2 cellular contexts compared by ENCODE assay signal in the genomic region with DNA sequence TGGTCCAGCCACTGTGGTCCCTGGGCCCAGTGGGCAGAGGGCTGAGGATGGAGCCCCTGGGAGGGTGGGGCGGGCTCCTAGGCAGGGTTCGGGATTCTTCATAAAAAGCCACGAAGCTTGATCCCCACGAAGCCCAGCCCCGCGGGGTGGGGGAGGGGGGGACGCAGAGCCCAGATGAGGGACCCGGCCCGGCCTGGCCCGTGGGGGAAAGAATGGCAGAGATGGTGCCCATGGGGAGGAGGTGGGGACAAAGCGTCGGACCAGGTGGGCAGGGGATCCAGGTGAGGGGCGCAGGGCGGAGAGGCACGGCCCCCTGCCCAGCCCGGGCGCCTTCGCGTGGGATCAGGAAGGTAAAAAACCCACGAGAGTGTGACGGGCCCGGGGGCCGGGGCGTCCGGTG.
TF ChIP-seq lines count a peak whose summit lies in the region.

No MANE protein-coding gene starts in this region.

TF ChIP-seq in liver, 16 proteins besides CTCF, POLR2A, EP300 and RAD21:
- TF ChIP-seq YY1 (IDR thresholded peaks at IDR 0.05) (no peak), NR2F2 (IDR thresholded peaks at IDR 0.05) (no peak), HNF4G (IDR thresholded peaks at IDR 0.05) (no peak), RXRA (IDR thresholded peaks at IDR 0.05) (no peak), FOXA1 (IDR thresholded peaks at IDR 0.05) (no peak), FOXA2 (IDR thresholded peaks at IDR 0.05) (no peak), HNF4A (conservative IDR thresholded peaks at IDR 0.05) (no peak)
TF ChIP-seq in liver: peak in this region for 0.

TF ChIP-seq in HepG2, 621 proteins besides CTCF, POLR2A, EP300 and RAD21:
- TF ChIP-seq NONO (IDR thresholded peaks at IDR 0.05) (no peak), NONO (CRISPR knock-in tag; conservative IDR thresholded peaks at IDR 0.05) (no peak), RXRB (CRISPR knock-in tag; IDR thresholded peaks at IDR 0.05; ENCODE audit: borderline replicate concordance) (no peak), ZC3H4 (CRISPR knock-in tag; IDR thresholded peaks at IDR 0.05; ENCODE audit: borderline replicate concordance) (no peak), NKX3-1 (CRISPR knock-in tag; IDR thresholded peaks at IDR 0.05) (no peak), CBX2 (IDR thresholded peaks at IDR 0.05; ENCODE audit: low read depth, low read length) (no peak), CBX2 (CRISPR knock-in tag; IDR thresholded peaks at IDR 0.05; ENCODE audit: low read depth) (no peak)
- TF ChIP-seq, protein P1, sequence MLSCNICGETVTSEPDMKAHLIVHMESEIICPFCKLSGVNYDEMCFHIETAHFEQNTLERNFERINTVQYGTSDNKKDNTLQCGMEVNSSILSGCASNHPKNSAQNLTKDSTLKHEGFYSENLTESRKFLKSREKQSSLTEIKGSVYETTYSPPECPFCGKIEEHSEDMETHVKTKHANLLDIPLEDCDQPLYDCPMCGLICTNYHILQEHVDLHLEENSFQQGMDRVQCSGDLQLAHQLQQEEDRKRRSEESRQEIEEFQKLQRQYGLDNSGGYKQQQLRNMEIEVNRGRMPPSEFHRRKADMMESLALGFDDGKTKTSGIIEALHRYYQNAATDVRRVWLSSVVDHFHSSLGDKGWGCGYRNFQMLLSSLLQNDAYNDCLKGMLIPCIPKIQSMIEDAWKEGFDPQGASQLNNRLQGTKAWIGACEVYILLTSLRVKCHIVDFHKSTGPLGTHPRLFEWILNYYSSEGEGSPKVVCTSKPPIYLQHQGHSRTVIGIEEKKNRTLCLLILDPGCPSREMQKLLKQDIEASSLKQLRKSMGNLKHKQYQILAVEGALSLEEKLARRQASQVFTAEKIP (CRISPR knock-in tag; IDR thresholded peaks at IDR 0.05; ENCODE audit: borderline replicate concordance): no peak
